In the genomic region with DNA sequence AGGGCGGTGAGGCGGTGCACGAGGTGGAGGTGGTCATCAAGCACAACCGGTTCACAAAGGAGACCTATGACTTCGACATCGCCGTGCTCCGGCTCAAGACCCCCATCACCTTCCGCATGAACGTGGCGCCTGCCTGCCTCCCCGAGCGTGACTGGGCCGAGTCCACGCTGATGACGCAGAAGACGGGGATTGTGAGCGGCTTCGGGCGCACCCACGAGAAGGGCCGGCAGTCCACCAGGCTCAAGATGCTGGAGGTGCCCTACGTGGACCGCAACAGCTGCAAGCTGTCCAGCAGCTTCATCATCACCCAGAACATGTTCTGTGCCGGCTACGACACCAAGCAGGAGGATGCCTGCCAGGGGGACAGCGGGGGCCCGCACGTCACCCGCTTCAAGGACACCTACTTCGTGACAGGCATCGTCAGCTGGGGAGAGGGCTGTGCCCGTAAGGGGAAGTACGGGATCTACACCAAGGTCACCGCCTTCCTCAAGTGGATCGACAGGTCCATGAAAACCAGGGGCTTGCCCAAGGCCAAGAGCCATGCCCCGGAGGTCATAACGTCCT, we compare ENCODE assay signal across 18 cellular contexts. TPM values are rescaled to one million over a fixed set of nuclear protein-coding genes. Genes with fewer than 3 reads are reported as not detected.
"Had no signal": no experiment of that assay in that cellular context is flagged by ENCODE, and none has a peak within 500 bp of the region (broad histone marks: within the 10 kb centered on the region; RNA-seq: fewer than 3 reads in every experiment).

No MANE protein-coding gene starts in this region.

- H3K27me3 ChIP-seq: ascending aorta, breast epithelium, hepatocyte, ovary, thyroid gland had no signal

- H3K9me3 ChIP-seq: ascending aorta, breast epithelium, ovary, thyroid gland had no signal

- H3K36me3 ChIP-seq: ascending aorta, breast epithelium, ovary, thyroid gland had no signal

- ATAC-seq: stimulated activated effector memory CD8-positive, alpha-beta T cell treated with anti-CD3 and anti-CD28 coated beads, Interleukin-12 subunit alpha, Interleukin-12 subunit beta, amount 100 ng/mL, for 72 hours had no signal

- DNase-seq: activated CD4-positive, alpha-beta T cell treated with anti-CD3 and anti-CD28 coated beads, Interleukin-2, amount 10 ng/mL, durations not matched to agents 7 days and 5 days; activated CD4-positive, CD25-positive, alpha-beta regulatory T cell; activated naive CD4-positive, alpha-beta T cell treated with anti-CD3 and anti-CD28 coated beads for 36 hours; erythroblast; stimulated activated CD4-positive, alpha-beta T cell treated with anti-CD3 and anti-CD28 coated beads, Interleukin-1b, Interleukin-23, amount 100 ng/mL, for 48 hours; SW 1271; thyroid gland had no signal

- H3K27ac ChIP-seq: ascending aorta, breast epithelium, hepatocyte, ovary, thyroid gland had no signal

- H3K4me3 ChIP-seq: ascending aorta, breast epithelium, hepatocyte, ovary, thyroid gland had no signal

RNA-seq across cellular contexts. Expression of a gene that starts 9.4 kb away (rescaled TPM):
- total RNA-seq: activated naive CD4-positive, alpha-beta T cell treated with anti-CD3 and anti-CD28 coated beads for 36 hours; ascending aorta; breast epithelium; cerebellum; dermis microvascular lymphatic vessel endothelial cell; kidney epithelial cell; lower leg skin; ovary; SK-MEL-5; thyroid gland had no signal
- polyA plus RNA-seq: ovary had no signal

RNA-seq across cellular contexts. Expression of a gene that starts 26.4 kb away (rescaled TPM):
- total RNA-seq: activated CD4-positive, alpha-beta T cell treated with anti-CD3 and anti-CD28 coated beads, Interleukin-2, amount 10 ng/mL, durations not matched to agents 7 days and 5 days; activated naive CD4-positive, alpha-beta T cell treated with anti-CD3 and anti-CD28 coated beads for 36 hours; dermis microvascular lymphatic vessel endothelial cell; SK-MEL-5; T-helper 2 cell treated with Interferon-gamma antibody and Interleukin-4, amounts not matched to agents 100 ng/mL and 5 ng/mL, for 36 hours had no signal

RNA-seq across cellular contexts. Expression of a gene that starts 43.4 kb away (rescaled TPM):
- total RNA-seq: activated CD4-positive, alpha-beta T cell treated with anti-CD3 and anti-CD28 coated beads, Interleukin-2, amount 10 ng/mL, durations not matched to agents 7 days and 5 days; dermis microvascular lymphatic vessel endothelial cell; SK-MEL-5; T-helper 2 cell treated with Interferon-gamma antibody and Interleukin-4, amounts not matched to agents 100 ng/mL and 5 ng/mL, for 36 hours; thyroid gland had no signal
